Comparison of ENCODE assay signal across 8 cellular contexts in genomic region chr11:57424802-57425564, GRCh38.
A peak's percentile ranks its signal among the peaks of the same experiment; 100 is the strongest.
DNase-seq lines count a peak whose midpoint lies in the region; ATAC-seq lines count a peak whose summit lies in the region.

No MANE protein-coding gene starts in this region.

- ATAC-seq in GM21619 (IDR thresholded peaks at IDR 0.05; ENCODE audit: unreplicated experiment) (peak; percentile 88), memory B cell (ENCODE audit: low read depth) (peak; percentile 83)
- ATAC-seq in activated CD4-positive, CD25-positive, alpha-beta regulatory T cell treated with anti-CD3 and anti-CD28 coated beads, Interleukin-2, amount 50 U/mL, for 24 hours, result peak; percentile 95
- peak; percentile 97 for ATAC-seq in central memory CD8-positive, alpha-beta T cell (replicated peaks; ENCODE audit: extremely low read depth, poor library complexity, severe bottlenecking)

- no peaks in the 10 kb centered on the region for H3K27me3 Mint-ChIP-seq in central memory CD8-positive, alpha-beta T cell
- no peaks in the 10 kb centered on the region for H3K27me3 Mint-ChIP-seq in memory B cell

- peaks cover 17% of the 10 kb centered on the region for H3K36me3 Mint-ChIP-seq in central memory CD8-positive, alpha-beta T cell (ENCODE audit: insufficient read depth)
- H3K36me3 Mint-ChIP-seq in memory B cell, result peaks cover 12% of the 10 kb centered on the region

- peak; percentile 74 for DNase-seq in GM03348 (ENCODE audit: low spot score)
- peak; percentile 61 to 84 for DNase-seq in central memory CD8-positive, alpha-beta T cell (ENCODE audit: low spot score in 2 of 2)
- peak; percentile 14 to 32 for DNase-seq in memory B cell (ENCODE audit: low spot score in 2 of 2)
- peak; percentile 88 to 89 for DNase-seq in stimulated activated CD8-positive, alpha-beta memory T cell treated with anti-CD3 and anti-CD28 coated beads, Interleukin-15, amount 100 ng/mL, for 48 hours (ENCODE audit: low read depth in 2 of 2)
- no peak for DNase-seq in ecto neural progenitor cell (ENCODE audit: low spot score)

- peak overlapping the region; percentile 84 for H3K4me3 Mint-ChIP-seq in central memory CD8-positive, alpha-beta T cell
- peak overlapping the region; percentile 55 for H3K4me3 Mint-ChIP-seq in memory B cell

- peak overlapping the region; percentile 89 for H3K27ac ChIP-seq in KOPT-K1 (ENCODE audit: low read depth, low read length, poor library complexity, severe bottlenecking)

- H3K9me3 ChIP-seq in KOPT-K1 (ENCODE audit: insufficient read depth, low read length, poor library complexity, severe bottlenecking), result no peaks in the 10 kb centered on the region

- H3K27ac Mint-ChIP-seq in central memory CD8-positive, alpha-beta T cell (ENCODE audit: low read depth), result peak overlapping the region; percentile 94
- peak overlapping the region; percentile 53 for H3K27ac Mint-ChIP-seq in memory B cell

- peaks cover 54% of the 10 kb centered on the region for H3K36me3 ChIP-seq in KOPT-K1 (ENCODE audit: insufficient read depth, low read length)

- no peaks in the 10 kb centered on the region for H3K9me3 Mint-ChIP-seq in central memory CD8-positive, alpha-beta T cell
- H3K9me3 Mint-ChIP-seq in memory B cell, result no peaks in the 10 kb centered on the region

- peaks cover 72% of the 10 kb centered on the region for H3K4me1 Mint-ChIP-seq in central memory CD8-positive, alpha-beta T cell
- H3K4me1 Mint-ChIP-seq in memory B cell, result peaks cover 27% of the 10 kb centered on the region
